8 cellular contexts compared by ENCODE assay signal in the genomic region with DNA sequence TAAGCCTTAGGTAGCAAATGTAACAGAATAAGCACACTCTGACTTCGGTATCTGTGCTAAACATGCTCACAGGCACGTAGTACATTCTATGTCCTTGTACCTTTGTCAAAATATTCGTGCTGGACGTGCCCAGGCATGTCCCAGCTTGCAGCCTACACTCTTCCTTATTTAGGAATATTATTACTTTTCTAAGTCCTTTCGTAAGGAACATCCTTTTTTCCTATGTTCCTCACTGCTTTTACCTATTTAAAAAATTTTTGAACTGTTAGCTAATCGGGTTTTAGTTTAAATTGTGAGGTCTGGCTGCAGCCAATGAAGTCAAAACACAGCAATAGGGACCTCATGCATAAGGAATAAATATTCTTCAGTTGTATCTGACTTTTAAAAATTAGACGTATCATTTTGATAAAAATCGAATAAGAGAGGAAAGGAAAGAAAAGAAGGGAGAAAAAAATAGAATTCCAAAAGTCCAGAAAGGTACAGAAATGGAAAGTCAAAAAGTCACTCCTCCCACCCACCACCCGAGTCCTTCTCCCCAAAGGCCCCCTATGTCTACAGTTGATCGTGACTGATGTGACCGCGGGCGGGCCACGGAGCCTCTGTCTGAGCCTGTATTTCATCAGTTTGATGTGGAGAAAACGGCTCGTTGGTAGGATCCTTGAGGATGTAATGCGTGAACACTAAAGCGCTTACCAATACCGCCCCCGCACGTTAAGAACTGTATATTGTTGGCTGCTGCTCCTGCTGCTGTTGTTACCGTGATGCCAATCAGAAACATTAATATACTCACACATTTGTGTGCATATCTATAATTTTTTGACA. TPM values are rescaled to one million over a fixed set of nuclear protein-coding genes. Genes with fewer than 3 reads are reported as not detected.
DNase-seq lines count a peak whose midpoint lies in the region; ATAC-seq and TF ChIP-seq lines count a peak whose summit lies in the region.

No MANE protein-coding gene starts in this region.

- ATAC-seq in GM19035 (IDR thresholded peaks at IDR 0.05; ENCODE audit: unreplicated experiment) (peak; percentile 29), HG03196 (IDR thresholded peaks at IDR 0.05; ENCODE audit: unreplicated experiment) (peak; percentile 46)

- no peaks in the 10 kb centered on the region for H3K9me3 ChIP-seq in endocrine pancreas (ENCODE audit: control insufficient read depth, low read length)
- no peaks in the 10 kb centered on the region for H3K9me3 ChIP-seq in mucosa of stomach (ENCODE audit: control insufficient read depth, low read length)
- H3K9me3 ChIP-seq in tibial nerve, result no peaks in the 10 kb centered on the region

- DNase-seq in ACHN, result peak; percentile 98
- DNase-seq in tibial nerve (ENCODE audit: low spot score in 2 of 2), result peak; percentile 56 to 77
- no peak for DNase-seq in NCI-H1694 treated with DMSO at 0.1 percent for 48 hours (lab: John Stamatoyannopoulos, UW)

- in situ Hi-C loops in ACHN (cut with HindIII; ENCODE audit: low pct_ligation_motif_present, low pct_unique_long_range_greater_than_20kb, low sequenced_read_pairs), result no loop called here

- H3K36me3 ChIP-seq in endocrine pancreas (ENCODE audit: control insufficient read depth, insufficient read depth, low read length) (no peaks in the 10 kb centered on the region), mucosa of stomach (ENCODE audit: control insufficient read depth, insufficient read depth, low read length) (no peaks in the 10 kb centered on the region), tibial nerve (peaks cover 0 to 5% (median 0%) of the 10 kb centered on the region in 3 donors)

- WGBS in tibial nerve, 2 donors, result 4% methylated on average over 22 of the region's 22 CpGs

- H3K27me3 ChIP-seq in endocrine pancreas (ENCODE audit: control insufficient read depth, insufficient read depth, low read length), result no peaks in the 10 kb centered on the region
- H3K27me3 ChIP-seq in mucosa of stomach (ENCODE audit: control insufficient read depth, insufficient read depth, low read length), result no peaks in the 10 kb centered on the region
- H3K27me3 ChIP-seq in tibial nerve, result no peaks in the 10 kb centered on the region

- peak; percentile 6 to 16 for TF ChIP-seq POLR2A in tibial nerve (IDR thresholded peaks at IDR 0.05)

- H3K9ac ChIP-seq in endocrine pancreas (ENCODE audit: control insufficient read depth, insufficient read depth, low read length) (peak overlapping the region; percentile 23), mucosa of stomach (ENCODE audit: low read length) (peak overlapping the region; percentile 80)

- TF ChIP-seq CTCF in WI38 (IDR thresholded peaks at IDR 0.05; ENCODE audit: low read depth, low read length) (no peak), tibial nerve (IDR thresholded peaks at IDR 0.05) (peak; percentile 30 to 54 (median 34))

- H3K4me1 ChIP-seq in endocrine pancreas (ENCODE audit: control insufficient read depth, insufficient read depth, low read length) (peaks cover 4% of the 10 kb centered on the region), mucosa of stomach (ENCODE audit: control insufficient read depth, insufficient read depth, low read length) (peaks cover 28% of the 10 kb centered on the region), tibial nerve (peaks cover 0 to 30% (median 8%) of the 10 kb centered on the region in 4 donors)

- TF ChIP-seq EP300 in tibial nerve (IDR thresholded peaks at IDR 0.05), result no peak

- peak overlapping the region; percentile 91 to 96 (median 96) for H3K27ac ChIP-seq in tibial nerve

- H3K4me3 ChIP-seq in WI38 (ENCODE audit: low read depth, low read length) (peak overlapping the region; percentile 50), endocrine pancreas (ENCODE audit: control insufficient read depth, insufficient read depth, low read length) (peak overlapping the region; percentile 90), mucosa of stomach (ENCODE audit: low read length) (peak overlapping the region; percentile 65), tibial nerve (peak overlapping the region; percentile 41 to 59 (median 50))

RNA-seq across cellular contexts. Expression of gene UBC, which starts 24.4 kb away (rescaled TPM):
- total RNA-seq in tibial nerve, result 1,000 to 10,000 TPM; 1,276 to 1,840 (median 1,378) TPM

RNA-seq across cellular contexts. Expression of gene DHX37, which starts 50.1 kb away (rescaled TPM):
- total RNA-seq in tibial nerve, result 10 to 100 TPM; 12.9 to 27.3 (median 20.8) TPM

RNA-seq across cellular contexts. Expression of gene BRI3BP, which starts 54.6 kb away (rescaled TPM):
- 1 to 10 TPM; 3.9 to 5.7 (median 4.7) TPM for total RNA-seq in tibial nerve
